8 cellular contexts compared by ENCODE assay signal in the genomic region with DNA sequence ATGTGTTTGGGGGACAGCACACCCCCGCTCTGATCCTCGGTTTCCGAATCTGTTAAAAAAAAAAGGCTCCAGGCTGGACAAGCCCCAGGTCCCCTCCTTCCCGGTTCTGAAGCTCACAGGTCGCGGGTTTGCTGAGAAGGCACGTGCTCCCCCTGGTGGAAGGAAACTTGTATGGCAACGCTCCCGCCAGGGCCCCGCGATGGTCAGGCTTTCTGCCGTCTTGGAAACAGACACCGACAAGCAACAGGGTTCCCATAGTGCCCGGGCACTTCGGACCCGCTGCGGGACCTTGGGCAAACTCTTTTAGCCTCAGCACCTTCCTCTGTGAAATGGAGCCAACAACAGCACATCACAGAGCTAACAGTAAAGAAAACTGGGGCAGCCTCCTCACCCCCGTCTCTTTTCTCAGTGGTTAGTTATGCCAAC.
DNase-seq lines count a peak whose midpoint lies in the region; ATAC-seq and TF ChIP-seq lines count a peak whose summit lies in the region.

No MANE protein-coding gene starts in this region.

- peak; percentile 67 for ATAC-seq in memory B cell (ENCODE audit: low read depth)
- ATAC-seq in GM18511 (IDR thresholded peaks at IDR 0.05; ENCODE audit: unreplicated experiment) = no peak

- POLR2A ChIA-PET in activated CD4-positive, alpha-beta memory T cell treated with anti-CD3 and anti-CD28 coated beads, Interleukin-2, amount 10 ng/mL, durations not matched to agents 7 days and 5 days (lab: Charles Lee) = interaction anchor here (1.3 kb wide), 1 partner anchor 303 kb away, joined by 4 read pairs; no protein-coding TSS in a partner anchor

- H3K4me1 Mint-ChIP-seq in HFFc6 (ENCODE audit: low read depth) (no peaks in the 10 kb centered on the region), memory B cell (peaks cover 4% of the 10 kb centered on the region)
- H3K4me1 Mint-ChIP-seq in activated CD4-positive, alpha-beta memory T cell treated with anti-CD3 and anti-CD28 coated beads, Interleukin-2, amount 10 ng/mL, durations not matched to agents 7 days and 5 days = no peaks in the 10 kb centered on the region

- peak; percentile 95 for TF ChIP-seq CTCF in HFFc6 (IDR thresholded peaks at IDR 0.05)

- H3K9me3 Mint-ChIP-seq in HFFc6 = no peaks in the 10 kb centered on the region
- H3K9me3 Mint-ChIP-seq in activated CD4-positive, alpha-beta memory T cell treated with anti-CD3 and anti-CD28 coated beads, Interleukin-2, amount 10 ng/mL, durations not matched to agents 7 days and 5 days = no peaks in the 10 kb centered on the region
- H3K9me3 Mint-ChIP-seq in memory B cell = no peaks in the 10 kb centered on the region

- CTCF ChIA-PET in activated CD4-positive, alpha-beta memory T cell treated with anti-CD3 and anti-CD28 coated beads, Interleukin-2, amount 10 ng/mL, durations not matched to agents 7 days and 5 days (lab: Charles Lee) = interaction anchor here (0.6 to 2.8 kb wide), 18 partner anchors 9 to 376 kb away, joined by 3 to 34 read pairs (median 4); partner anchors contain the start of gene ENGASE

- H3K27me3 Mint-ChIP-seq in HFFc6 (ENCODE audit: insufficient read depth) = peaks cover 40% of the 10 kb centered on the region
- peaks cover 29% of the 10 kb centered on the region for H3K27me3 Mint-ChIP-seq in activated CD4-positive, alpha-beta memory T cell treated with anti-CD3 and anti-CD28 coated beads, Interleukin-2, amount 10 ng/mL, durations not matched to agents 7 days and 5 days
- H3K27me3 Mint-ChIP-seq in memory B cell = peaks cover 21% of the 10 kb centered on the region

- H3K36me3 Mint-ChIP-seq in HFFc6 (ENCODE audit: low read depth) = no peaks in the 10 kb centered on the region
- H3K36me3 Mint-ChIP-seq in activated CD4-positive, alpha-beta memory T cell treated with anti-CD3 and anti-CD28 coated beads, Interleukin-2, amount 10 ng/mL, durations not matched to agents 7 days and 5 days (ENCODE audit: low read depth) = no peaks in the 10 kb centered on the region
- H3K36me3 Mint-ChIP-seq in memory B cell = no peaks in the 10 kb centered on the region

- DNase-seq in Ammon's horn (ENCODE audit: low spot score) = peak; percentile 76
- peak; percentile 48 for DNase-seq in HFFc6
- peak; percentile 51 for DNase-seq in NCI-H774 (lab: John Stamatoyannopoulos, UW)
- DNase-seq in activated CD4-positive, alpha-beta memory T cell treated with anti-CD3 and anti-CD28 coated beads, Interleukin-2, amount 10 ng/mL, durations not matched to agents 7 days and 5 days = peak; percentile 63
- peak; percentile 58 for DNase-seq in effector CD4-positive, alpha-beta T cell
- peak; percentile 76 to 86 for DNase-seq in memory B cell (ENCODE audit: low spot score in 2 of 2)
- DNase-seq in stimulated activated CD8-positive, alpha-beta memory T cell treated with anti-CD3 and anti-CD28 coated beads, Interleukin-15, amount 100 ng/mL, for 48 hours (ENCODE audit: low read depth in 2 of 2) = peak; percentile 21 to 27

- H3K27ac Mint-ChIP-seq in HFFc6 (no peak overlapping the region), memory B cell (no peak overlapping the region)
- no peak overlapping the region for H3K27ac Mint-ChIP-seq in activated CD4-positive, alpha-beta memory T cell treated with anti-CD3 and anti-CD28 coated beads, Interleukin-2, amount 10 ng/mL, durations not matched to agents 7 days and 5 days

- H3K4me3 Mint-ChIP-seq in HFFc6 = no peak overlapping the region
- H3K4me3 Mint-ChIP-seq in activated CD4-positive, alpha-beta memory T cell treated with anti-CD3 and anti-CD28 coated beads, Interleukin-2, amount 10 ng/mL, durations not matched to agents 7 days and 5 days = no peak overlapping the region
- no peak overlapping the region for H3K4me3 Mint-ChIP-seq in memory B cell

Comparison
In these comparisons a context has a peak if more than half of its experiments do, and no peak if none do; other contexts are left out.
1. DNase-seq: peak in every context shown above with its lines; median percentile 81 in memory B cell; 76 in Ammon's horn; 63 in activated CD4-positive, alpha-beta memory T cell treated with anti-CD3 and anti-CD28 coated beads, Interleukin-2, amount 10 ng/mL, durations not matched to agents 7 days and 5 days; 58 in effector CD4-positive, alpha-beta T cell; 51 in NCI-H774; 48 in HFFc6; 24 in stimulated activated CD8-positive, alpha-beta memory T cell treated with anti-CD3 and anti-CD28 coated beads, Interleukin-15, amount 100 ng/mL, for 48 hours.